In the genomic region with DNA sequence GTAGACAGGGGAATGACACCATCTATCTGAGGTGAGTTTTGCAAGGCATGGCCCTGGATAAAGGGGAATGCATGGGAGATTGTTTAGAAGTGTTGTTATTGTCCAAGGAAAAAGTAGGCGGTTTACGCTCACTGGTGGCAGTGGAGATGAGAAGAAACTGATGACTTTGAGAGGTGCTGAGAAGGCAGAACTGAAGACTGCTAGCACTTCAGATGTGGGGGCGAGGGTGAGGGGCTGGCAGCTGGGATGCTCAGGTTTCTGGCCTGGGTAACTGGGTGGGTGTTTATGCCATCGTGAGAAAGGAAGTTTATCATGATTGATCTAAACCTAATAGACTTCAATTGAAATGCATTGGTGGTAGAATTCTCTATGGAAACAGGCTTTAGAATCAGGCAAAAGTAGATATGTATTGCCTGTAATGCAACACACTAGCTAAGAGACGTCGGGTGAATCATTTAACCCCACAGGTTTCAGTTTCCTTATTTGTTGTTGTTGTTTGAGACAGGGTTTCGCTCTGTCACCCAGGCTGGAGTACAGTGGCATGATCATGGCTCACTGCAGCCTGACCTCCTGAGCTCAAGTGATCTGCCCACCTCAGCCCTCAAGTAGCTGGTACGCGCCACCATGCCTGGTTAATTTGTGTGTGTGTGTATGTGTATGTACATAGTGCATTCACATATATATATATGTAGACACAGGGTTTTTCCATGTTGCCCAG, we compare ENCODE assay signal across 12 cellular contexts.
DNase-seq lines count a peak whose midpoint lies in the region; ATAC-seq and TF ChIP-seq lines count a peak whose summit lies in the region.
"Had no signal": no experiment of that assay in that cellular context is flagged by ENCODE, and none has a peak within 500 bp of the region (broad histone marks: within the 10 kb centered on the region; RNA-seq: fewer than 3 reads in every experiment).

No MANE protein-coding gene starts in this region.

- H4K20me1 ChIP-seq in MM.1S (ENCODE audit: insufficient read depth, low read length) (no peaks in the 10 kb centered on the region), osteoblast (ENCODE audit: insufficient read depth, low read length) (no peaks in the 10 kb centered on the region)

- H3K4me1 ChIP-seq in MM.1S (ENCODE audit: low read length) (peaks cover 4% of the 10 kb centered on the region; the same call in 1 of the 2 replicates), osteoblast (ENCODE audit: insufficient read depth, low read length) (no peaks in the 10 kb centered on the region)
- H3K4me1 ChIP-seq: Caco-2, testis had no signal

- H3K79me2 ChIP-seq in MM.1S (ENCODE audit: low read length) (no peaks in the 10 kb centered on the region), osteoblast (ENCODE audit: insufficient read depth, low read length) (no peaks in the 10 kb centered on the region)

- H3K36me3 ChIP-seq in MM.1S (replicated peaks; ENCODE audit: insufficient read depth, low read length) = no peaks in the 10 kb centered on the region
- no peaks in the 10 kb centered on the region for H3K36me3 ChIP-seq in osteoblast (ENCODE audit: insufficient read depth, low read length)

- H3K4me3 ChIP-seq in MM.1S (ENCODE audit: low read length) (no peak overlapping the region), osteoblast (ENCODE audit: insufficient read depth, low read length) (no peak overlapping the region)
- H3K4me3 ChIP-seq: testis had no signal

- H3K9me3 ChIP-seq in MM.1S (replicated peaks; ENCODE audit: insufficient read depth, low read length) (no peaks in the 10 kb centered on the region), osteoblast (ENCODE audit: low read depth, low read length) (no peaks in the 10 kb centered on the region)
- H3K9me3 ChIP-seq: Caco-2, testis had no signal

- no peaks in the 10 kb centered on the region for H3F3A ChIP-seq in MM.1S (ENCODE audit: insufficient read depth, low read length)

- peak overlapping the region; percentile 23; the same call in 1 of the 2 replicates for H3K27ac ChIP-seq in MM.1S (ENCODE audit: low read length)
- no peak overlapping the region for H3K27ac ChIP-seq in osteoblast (ENCODE audit: low read depth, low read length)
- H3K27ac ChIP-seq: testis had no signal

- peak; percentile 42 for DNase-seq in MM.1S
- DNase-seq in UCSD-AML1 (lab: John Stamatoyannopoulos, UW; ENCODE audit: unreplicated experiment) = no peak
- no peak for DNase-seq in D341Med (ENCODE audit: low spot score)
- no peak for DNase-seq in osteoblast (ENCODE audit: insufficient read length, low spot score, missing footprints)
- no peak for DNase-seq in pons (ENCODE audit: low spot score)
- DNase-seq: Caco-2, HCEC 1CT, NCI-H187 treated with DMSO at 0.1 percent for 48 hours, testis had no signal

- H3K4me2 ChIP-seq in MM.1S (ENCODE audit: low read depth, low read length) = 0 out of 2 replicates have a peak overlapping the region, but pooled peaks have one; percentile 27
- H3K4me2 ChIP-seq in osteoblast (ENCODE audit: insufficient read depth, low read length) = no peak overlapping the region

- H2AFZ ChIP-seq in MM.1S (ENCODE audit: low read length) = no peak overlapping the region
- H2AFZ ChIP-seq in osteoblast (ENCODE audit: low read length) = no peak overlapping the region

- no peak overlapping the region for H3K9ac ChIP-seq in MM.1S (ENCODE audit: low read length)

- H3K9me2 ChIP-seq in MM.1S (replicated peaks; ENCODE audit: insufficient read depth, low read length) = no peaks in the 10 kb centered on the region

- no peak for TF ChIP-seq CTCF in MM.1S (IDR thresholded peaks at IDR 0.05; ENCODE audit: low read length)
- TF ChIP-seq CTCF in osteoblast (IDR thresholded peaks at IDR 0.05; ENCODE audit: extremely low read depth, low read depth, low read length) = no peak

- ATAC-seq in GM18499 (IDR thresholded peaks at IDR 0.05; ENCODE audit: insufficient read depth, unreplicated experiment) (peak; percentile 100), GM19351 (IDR thresholded peaks at IDR 0.05; ENCODE audit: unreplicated experiment) (peak; percentile 98), HG02870 (IDR thresholded peaks at IDR 0.05; ENCODE audit: unreplicated experiment) (peak; percentile 99)

- H3K27me3 ChIP-seq in MM.1S (replicated peaks; ENCODE audit: insufficient read depth, low read length) = no peaks in the 10 kb centered on the region
- no peaks in the 10 kb centered on the region for H3K27me3 ChIP-seq in osteoblast (ENCODE audit: insufficient read depth, low read length)
- H3K27me3 ChIP-seq: testis had no signal
